2 cellular contexts compared by ENCODE assay signal in the genomic region with DNA sequence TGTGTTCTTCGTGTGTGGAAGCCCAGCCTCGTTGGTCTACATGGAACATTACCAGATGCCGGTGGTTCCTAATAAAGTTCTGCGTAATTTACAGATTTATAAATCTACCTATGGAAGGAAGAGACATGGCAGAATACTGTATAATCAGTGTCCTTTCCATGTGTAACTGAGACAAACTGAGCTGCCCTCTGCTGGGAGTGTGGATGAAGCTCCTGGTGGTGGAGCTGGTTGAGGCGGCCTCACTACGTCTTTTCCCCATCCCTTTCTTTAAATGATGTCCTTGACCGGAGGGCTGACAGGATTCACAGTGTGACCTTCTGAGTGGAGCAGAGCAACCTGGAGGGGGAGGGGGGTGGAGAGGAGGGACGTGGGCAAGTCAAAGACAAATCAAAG.
TF ChIP-seq lines count a peak whose summit lies in the region.

No MANE protein-coding gene starts in this region.

TF ChIP-seq in SK-N-SH treated with all-trans-retinoic acid at 6 μM for 48 hours, 23 proteins besides CTCF, POLR2A, EP300 and RAD21 (continued from another document):
- TF ChIP-seq CSDC2 (CRISPR knock-in tag; IDR thresholded peaks at IDR 0.05) (no peak), ISL1 (CRISPR knock-in tag; IDR thresholded peaks at IDR 0.05) (no peak), SNAI2 (CRISPR knock-in tag; IDR thresholded peaks at IDR 0.05) (no peak), ZNF70 (CRISPR knock-in tag; IDR thresholded peaks at IDR 0.05) (no peak), TCF4 (CRISPR knock-in tag; IDR thresholded peaks at IDR 0.05; ENCODE audit: borderline replicate concordance) (no peak), RARB (CRISPR knock-in tag; IDR thresholded peaks at IDR 0.05) (no peak), ZNF8 (CRISPR knock-in tag; IDR thresholded peaks at IDR 0.05) (no peak), ZFP30 (CRISPR knock-in tag; IDR thresholded peaks at IDR 0.05) (no peak), ESRRG (CRISPR knock-in tag; IDR thresholded peaks at IDR 0.05) (no peak), PPARA (CRISPR knock-in tag; IDR thresholded peaks at IDR 0.05; ENCODE audit: borderline replicate concordance) (no peak), GLIS3 (CRISPR knock-in tag; IDR thresholded peaks at IDR 0.05) (no peak)
- TF ChIP-seq, protein P1, sequence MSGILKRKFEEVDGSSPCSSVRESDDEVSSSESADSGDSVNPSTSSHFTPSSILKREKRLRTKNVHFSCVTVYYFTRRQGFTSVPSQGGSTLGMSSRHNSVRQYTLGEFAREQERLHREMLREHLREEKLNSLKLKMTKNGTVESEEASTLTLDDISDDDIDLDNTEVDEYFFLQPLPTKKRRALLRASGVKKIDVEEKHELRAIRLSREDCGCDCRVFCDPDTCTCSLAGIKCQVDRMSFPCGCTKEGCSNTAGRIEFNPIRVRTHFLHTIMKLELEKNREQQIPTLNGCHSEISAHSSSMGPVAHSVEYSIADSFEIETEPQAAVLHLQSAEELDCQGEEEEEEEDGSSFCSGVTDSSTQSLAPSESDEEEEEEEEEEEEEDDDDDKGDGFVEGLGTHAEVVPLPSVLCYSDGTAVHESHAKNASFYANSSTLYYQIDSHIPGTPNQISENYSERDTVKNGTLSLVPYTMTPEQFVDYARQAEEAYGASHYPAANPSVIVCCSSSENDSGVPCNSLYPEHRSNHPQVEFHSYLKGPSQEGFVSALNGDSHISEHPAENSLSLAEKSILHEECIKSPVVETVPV (CRISPR knock-in tag; IDR thresholded peaks at IDR 0.05), result no peak
- TF ChIP-seq, protein P2, sequence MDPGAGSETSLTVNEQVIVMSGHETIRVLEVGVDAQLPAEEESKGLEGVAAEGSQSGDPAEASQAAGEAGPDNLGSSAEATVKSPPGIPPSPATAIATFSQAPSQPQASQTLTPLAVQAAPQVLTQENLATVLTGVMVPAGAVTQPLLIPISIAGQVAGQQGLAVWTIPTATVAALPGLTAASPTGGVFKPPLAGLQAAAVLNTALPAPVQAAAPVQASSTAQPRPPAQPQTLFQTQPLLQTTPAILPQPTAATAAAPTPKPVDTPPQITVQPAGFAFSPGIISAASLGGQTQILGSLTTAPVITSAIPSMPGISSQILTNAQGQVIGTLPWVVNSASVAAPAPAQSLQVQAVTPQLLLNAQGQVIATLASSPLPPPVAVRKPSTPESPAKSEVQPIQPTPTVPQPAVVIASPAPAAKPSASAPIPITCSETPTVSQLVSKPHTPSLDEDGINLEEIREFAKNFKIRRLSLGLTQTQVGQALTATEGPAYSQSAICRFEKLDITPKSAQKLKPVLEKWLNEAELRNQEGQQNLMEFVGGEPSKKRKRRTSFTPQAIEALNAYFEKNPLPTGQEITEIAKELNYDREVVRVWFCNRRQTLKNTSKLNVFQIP (CRISPR knock-in tag; IDR thresholded peaks at IDR 0.05; ENCODE audit: borderline replicate concordance, low read depth), result no peak
- TF ChIP-seq, protein P3, sequence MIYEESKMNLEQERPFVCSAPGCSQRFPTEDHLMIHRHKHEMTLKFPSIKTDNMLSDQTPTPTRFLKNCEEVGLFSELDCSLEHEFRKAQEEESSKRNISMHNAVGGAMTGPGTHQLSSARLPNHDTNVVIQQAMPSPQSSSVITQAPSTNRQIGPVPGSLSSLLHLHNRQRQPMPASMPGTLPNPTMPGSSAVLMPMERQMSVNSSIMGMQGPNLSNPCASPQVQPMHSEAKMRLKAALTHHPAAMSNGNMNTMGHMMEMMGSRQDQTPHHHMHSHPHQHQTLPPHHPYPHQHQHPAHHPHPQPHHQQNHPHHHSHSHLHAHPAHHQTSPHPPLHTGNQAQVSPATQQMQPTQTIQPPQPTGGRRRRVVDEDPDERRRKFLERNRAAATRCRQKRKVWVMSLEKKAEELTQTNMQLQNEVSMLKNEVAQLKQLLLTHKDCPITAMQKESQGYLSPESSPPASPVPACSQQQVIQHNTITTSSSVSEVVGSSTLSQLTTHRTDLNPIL (CRISPR knock-in tag; IDR thresholded peaks at IDR 0.05; ENCODE audit: low read depth), result no peak

TF ChIP-seq in endothelial cell of umbilical vein, 7 proteins besides CTCF, POLR2A, EP300 and RAD21 (continued from another document):
- TF ChIP-seq FOS (IDR thresholded peaks at IDR 0.05; ENCODE audit: borderline replicate concordance, insufficient read depth, low read length), result no peak
TF ChIP-seq in endothelial cell of umbilical vein: peak in this region for 0.
